ENCODE assay signal across 8 cellular contexts in genomic region chr7:130560972-130561371, GRCh38.
DNase-seq lines count a peak whose midpoint lies in the region; ATAC-seq lines count a peak whose summit lies in the region.

No MANE protein-coding gene starts in this region.

- ATAC-seq in GM18870 (IDR thresholded peaks at IDR 0.05; ENCODE audit: unreplicated experiment) (peak; percentile 75), HG03439 (IDR thresholded peaks at IDR 0.05; ENCODE audit: unreplicated experiment) (peak; percentile 79)

- peak; percentile 4 for DNase-seq in COLO668 (lab: John Stamatoyannopoulos, UW; ENCODE audit: unreplicated experiment)
- peak; percentile 26 for DNase-seq in SIG-M5 (lab: John Stamatoyannopoulos, UW)
- peak; percentile 47 for DNase-seq in iPS-NIHi11 (ENCODE audit: low spot score)
- DNase-seq in cerebellar cortex (ENCODE audit: low spot score) = no peak
- DNase-seq in NCI-H524 treated with DMSO at 0.1 percent for 48 hours (lab: John Stamatoyannopoulos, UW) = no peak
- no peak for DNase-seq in activated naive CD4-positive, alpha-beta T cell (lab: John Stamatoyannopoulos, UW)

Comparison
In these comparisons a context has a peak if more than half of its experiments do, and no peak if none do; other contexts are left out.
1. DNase-seq: peak in COLO668 (single experiment), SIG-M5 (single experiment) and iPS-NIHi11 (single experiment); none in cerebellar cortex (single experiment), NCI-H524 treated with DMSO at 0.1 percent for 48 hours (single experiment) and activated naive CD4-positive, alpha-beta T cell (0 of 4).